In genomic region chr17:77247609-77248008, GRCh38 we compare ENCODE assay signal across 1 cellular context.
TF ChIP-seq lines count a peak whose summit lies in the region.

No MANE protein-coding gene starts in this region.

TF ChIP-seq in IMR-90, 13 proteins besides CTCF, POLR2A, EP300 and RAD21 (continued from another document):
- TF ChIP-seq ELK1 (IDR thresholded peaks at IDR 0.05; ENCODE audit: borderline replicate concordance, low read depth, low read length) (no peak), USF2 (IDR thresholded peaks at IDR 0.05; ENCODE audit: low read depth, low read length) (no peak), NFE2L2 (IDR thresholded peaks at IDR 0.05; ENCODE audit: low read depth, low read length) (no peak), MAFK (IDR thresholded peaks at IDR 0.05; ENCODE audit: low read depth, low read length) (no peak), RCOR1 (IDR thresholded peaks at IDR 0.05; ENCODE audit: insufficient replicate concordance, low read length) (no peak), MAZ (IDR thresholded peaks at IDR 0.05; ENCODE audit: borderline replicate concordance, low read depth, low read length) (no peak), RFX5 (IDR thresholded peaks at IDR 0.05; ENCODE audit: low read depth, low read length) (no peak), CHD1 (IDR thresholded peaks at IDR 0.05; ENCODE audit: low read depth, low read length) (no peak), SMC3 (IDR thresholded peaks at IDR 0.05; ENCODE audit: low read depth, low read length) (no peak)
